Comparison of ENCODE assay signal across 19 cellular contexts in genomic region chr18:57655740-57656139, GRCh38. TPM values are rescaled to one million over a fixed set of nuclear protein-coding genes. Genes with fewer than 3 reads are reported as not detected.
DNase-seq lines count a peak whose midpoint lies in the region; ATAC-seq, FAIRE-seq and TF ChIP-seq lines count a peak whose summit lies in the region.
"Had no signal": no experiment of that assay in that cellular context is flagged by ENCODE, and none has a peak within 500 bp of the region (broad histone marks: within the 10 kb centered on the region; RNA-seq: fewer than 3 reads in every experiment).

No MANE protein-coding gene starts in this region.

- no peaks in the 10 kb centered on the region for H3K9me2 ChIP-seq in Karpas-422 (replicated peaks; ENCODE audit: insufficient read depth, low read length)

- H3K36me3 Mint-ChIP-seq in activated B cell treated with CpG ODN at 0.5 μM for 24 hours (ENCODE audit: low read depth) (peaks cover 44% of the 10 kb centered on the region), mesothelial cell of epicardium (peaks cover 40% of the 10 kb centered on the region)

- FAIRE-seq in A549 (lab: Jason Lieb, UNC) (no peak), GM19239 (lab: Jason Lieb, UNC) (no peak)

- H3K9me3 ChIP-seq in A549 (peaks cover 12% of the 10 kb centered on the region), Karpas-422 (ENCODE audit: low read length) (peaks cover 12% of the 10 kb centered on the region), upper lobe of right lung (peaks cover 12% of the 10 kb centered on the region)

- peaks cover 62% of the 10 kb centered on the region for H3K79me2 ChIP-seq in Karpas-422 (ENCODE audit: low read length)

- H3K4me1 Mint-ChIP-seq in activated B cell treated with CpG ODN at 0.5 μM for 24 hours (peaks cover 39% of the 10 kb centered on the region), mesothelial cell of epicardium (peaks cover 9% of the 10 kb centered on the region)
- H3K4me1 Mint-ChIP-seq: GM23338 had no signal

- CTCF ChIA-PET in A549 (lab: Yijun Ruan, JAX) (interaction anchor here (0.6 kb wide), 3 partner anchors 131 to 811 kb away, joined by 3 to 4 read pairs (median 3); no protein-coding TSS in a partner anchor), activated B cell treated with CpG ODN at 0.5 μM for 24 hours (lab: Charles Lee) (no interaction called here)

- no peak overlapping the region for H2AFZ ChIP-seq in Karpas-422 (ENCODE audit: low read length)
- H2AFZ ChIP-seq: GM23338 had no signal

- no peaks in the 10 kb centered on the region for H4K20me1 ChIP-seq in Karpas-422 (ENCODE audit: insufficient read depth, low read depth, low read length)

- no peak overlapping the region for H3K4me2 ChIP-seq in A549
- no peak overlapping the region for H3K4me2 ChIP-seq in Karpas-422 (ENCODE audit: low read depth, low read length, poor library complexity, severe bottlenecking)
- H3K4me2 ChIP-seq: BLaER1 treated with 17β-estradiol and CSF1 and Interleukin-3, amounts not matched to agents 10 nM and 100 nM; GM23338 had no signal

- H3K27me3 ChIP-seq in Karpas-422 (ENCODE audit: low read length) (no peaks in the 10 kb centered on the region), upper lobe of right lung (no peaks in the 10 kb centered on the region)
- H3K27me3 ChIP-seq: BLaER1 treated with 17β-estradiol and CSF1 and Interleukin-3, amounts not matched to agents 10 nM and 100 nM; Peyer's patch had no signal

- H3K4me1 ChIP-seq in A549, result peaks cover under 1% of the 10 kb centered on the region; the same call in 2 of the 3 replicates
- no peaks in the 10 kb centered on the region for H3K4me1 ChIP-seq in Karpas-422 (ENCODE audit: low read length)
- no peaks in the 10 kb centered on the region for H3K4me1 ChIP-seq in upper lobe of right lung
- H3K4me1 ChIP-seq: Peyer's patch had no signal

- H3K4me3 Mint-ChIP-seq in activated B cell treated with CpG ODN at 0.5 μM for 24 hours (no peak overlapping the region), mesothelial cell of epicardium (no peak overlapping the region)
- H3K4me3 Mint-ChIP-seq: GM23338 had no signal

- H3K36me3 ChIP-seq in Karpas-422 (ENCODE audit: insufficient read depth, low read length) (no peaks in the 10 kb centered on the region), upper lobe of right lung (peaks cover 33% of the 10 kb centered on the region)

- ATAC-seq in A549 (no peak), activated B cell treated with CpG ODN at 0.5 μM for 24 hours (ENCODE audit: low read depth) (peak; percentile 25), upper lobe of right lung (no peak)
- ATAC-seq: GM23338 had no signal

- intact Hi-C loops in activated B cell treated with CpG ODN at 0.5 μM for 24 hours (cut with micrococcal nuclease) (no loop called here), upper lobe of right lung (cut with DNase I) (no loop called here)

- H3K27ac Mint-ChIP-seq in activated B cell treated with CpG ODN at 0.5 μM for 24 hours, result no peak overlapping the region
- H3K27ac Mint-ChIP-seq in mesothelial cell of epicardium, result no peak overlapping the region
- H3K27ac Mint-ChIP-seq: CD8-positive, alpha-beta memory T cell; GM23338 had no signal

- H3K9me3 Mint-ChIP-seq in activated B cell treated with CpG ODN at 0.5 μM for 24 hours (peaks cover 3% of the 10 kb centered on the region), mesothelial cell of epicardium (peaks cover 12% of the 10 kb centered on the region)

- DNase-seq in A549 (ENCODE audit: low read depth in 1 of 2, low spot score in 1 of 2) (no peak), Karpas-422 (peak; percentile 56), NOMO-1 treated with DMSO at 0.1 percent for 48 hours (lab: John Stamatoyannopoulos, UW; ENCODE audit: unreplicated experiment) (peak; percentile 65), activated B cell treated with CpG ODN at 0.5 μM for 24 hours (no peak), mesothelial cell of epicardium (ENCODE audit: low spot score in 2 of 2, unreplicated experiment in 2 of 2) (no peak), upper lobe of right lung (no peak), NK-92 (lab: John Stamatoyannopoulos, UW; ENCODE audit: unreplicated experiment) (no peak), GM19239 (ENCODE audit: insufficient read length, low spot score) (no peak)
- DNase-seq: CD8-positive, alpha-beta memory T cell; DMS79 treated with DMSO at 0.1 percent for 48 hours; HCEC 1CT; NCI-H1092; NCI-H1436 treated with DMSO at 0.1 percent for 48 hours; NCI-H2029 treated with DMSO at 0.1 percent for 48 hours; NCI-H510A; NCI-H748 treated with DMSO at 0.1 percent for 48 hours; Peyer's patch had no signal

- H3K27ac ChIP-seq in A549 (no peak overlapping the region), Karpas-422 (ENCODE audit: low read length) (no peak overlapping the region), upper lobe of right lung (no peak overlapping the region)
- H3K27ac ChIP-seq: BLaER1 treated with 17β-estradiol and CSF1 and Interleukin-3, amounts not matched to agents 10 nM and 100 nM; Peyer's patch had no signal

- WGBS in A549 (ENCODE audit: missing lambda C conversion rate), result 81% methylated on average over 2 of the region's 2 CpGs

- no peak for TF ChIP-seq RAD21 in A549 (conservative IDR thresholded peaks at IDR 0.05 in 1 of 2, IDR thresholded peaks at IDR 0.05 in 1 of 2)

- H3K4me3 ChIP-seq in A549, result no peak overlapping the region
- no peak overlapping the region for H3K4me3 ChIP-seq in Karpas-422 (ENCODE audit: low read length)
- H3K4me3 ChIP-seq in upper lobe of right lung, result no peak overlapping the region
- H3K4me3 ChIP-seq: GM23338, Peyer's patch had no signal

- H3K27me3 Mint-ChIP-seq in activated B cell treated with CpG ODN at 0.5 μM for 24 hours, result no peaks in the 10 kb centered on the region
- H3K27me3 Mint-ChIP-seq in mesothelial cell of epicardium (ENCODE audit: low read depth), result no peaks in the 10 kb centered on the region
- H3K27me3 Mint-ChIP-seq: CD8-positive, alpha-beta memory T cell had no signal

- TF ChIP-seq EP300 in A549 (IDR thresholded peaks at IDR 0.05), result no peak

- POLR2A ChIA-PET in A549 (lab: Yijun Ruan, JAX) (no interaction called here), activated B cell treated with CpG ODN at 0.5 μM for 24 hours (lab: Charles Lee) (interaction anchor here (0.8 kb wide), 1 partner anchor 28 kb away, joined by 3 read pairs; no protein-coding TSS in a partner anchor)

- TF ChIP-seq CTCF in A549 (IDR thresholded peaks at IDR 0.05), result no peak
- no peak for TF ChIP-seq CTCF in activated B cell treated with CpG ODN at 0.5 μM for 24 hours (IDR thresholded peaks at IDR 0.05)
- no peak for TF ChIP-seq CTCF in mesothelial cell of epicardium (IDR thresholded peaks at IDR 0.05; ENCODE audit: unreplicated experiment)
- TF ChIP-seq CTCF in upper lobe of right lung (IDR thresholded peaks at IDR 0.05), result no peak

- no peak for TF ChIP-seq POLR2A in A549 (IDR thresholded peaks at IDR 0.05; ENCODE audit: low read length)

- H3K9ac ChIP-seq in Karpas-422 (ENCODE audit: low read length), result no peak overlapping the region
- H3K9ac ChIP-seq: BLaER1 treated with 17β-estradiol and CSF1 and Interleukin-3, amounts not matched to agents 10 nM and 100 nM had no signal

TF ChIP-seq in A549, 52 proteins besides CTCF, POLR2A, EP300 and RAD21:
- TF ChIP-seq TP53 (CRISPR knock-in tag; IDR thresholded peaks at IDR 0.05) (no peak), MAZ (IDR thresholded peaks at IDR 0.05; ENCODE audit: borderline replicate concordance, low read depth, low read length) (no peak), MAX (IDR thresholded peaks at IDR 0.05) (no peak), SMC3 (IDR thresholded peaks at IDR 0.05) (no peak), ZFP36 (IDR thresholded peaks at IDR 0.05; ENCODE audit: borderline replicate concordance, partially characterized antibody) (no peak), KDM1A (IDR thresholded peaks at IDR 0.05; ENCODE audit: low read depth) (0 out of 2 replicates have a peak, but pooled peaks have one; percentile 15), POLR2AphosphoS2 (conservative IDR thresholded peaks at IDR 0.05; ENCODE audit: low read length) (no peak)

RNA-seq across cellular contexts. Expression of gene NARS1, which starts 34.1 kb away (rescaled TPM):
- polyA plus RNA-seq in A549 (2011; rRNA removed) (237 and 309 TPM in 2 replicates), A549 (2017; fragmentation: RNase III; extraction: RNeasy Plus Mini Kit Qiagen cat#74134 plus additional on column Dnase treatment) (310 to 351 TPM (median 313 TPM) in 3 replicates)
- polyA plus RNA-seq in A549 (2012; cell fraction: cytosol; rRNA removed), result 63.3 and 69.9 TPM in 2 replicates
- 47.7 and 99.2 TPM in 2 replicates for polyA plus RNA-seq in A549 (2012; cell fraction: nucleus; rRNA removed)
- 172 and 182 TPM in 2 replicates for polyA minus RNA-seq in A549 (2011; rRNA and poly(A)+ RNA removed)
- 125 and 143 TPM in 2 replicates for total RNA-seq in Karpas-422 (2014; rRNA removed; shearing (Covaris generic); ENCODE audit: low replicate concordance)
- total RNA-seq in activated B cell treated with CpG ODN at 0.5 μM for 24 hours (107 and 114 TPM in 2 replicates), mesothelial cell of epicardium (83.1 to 94.3 TPM (median 86.6 TPM) in 3 replicates), upper lobe of right lung (92.5 TPM)

Comparison
In these comparisons a context has a peak if more than half of its experiments do, and no peak if none do; other contexts are left out.
1. DNase-seq: peak in Karpas-422 (single experiment) and NOMO-1 treated with DMSO at 0.1 percent for 48 hours (single experiment); none in A549 (0 of 2), activated B cell treated with CpG ODN at 0.5 μM for 24 hours (single experiment), mesothelial cell of epicardium (0 of 2), upper lobe of right lung (single experiment), NK-92 (single experiment) and GM19239 (single experiment).